8 cellular contexts compared by ENCODE assay signal in genomic region chr12:123062682-123063426, GRCh38.
DNase-seq lines count a peak whose midpoint lies in the region; ATAC-seq and TF ChIP-seq lines count a peak whose summit lies in the region.

No MANE protein-coding gene starts in this region.

- CTCF ChIA-PET in activated CD4-positive, alpha-beta T cell treated with anti-CD3 and anti-CD28 coated beads, Interleukin-2, amount 10 ng/mL, durations not matched to agents 7 days and 5 days (lab: Charles Lee) = interaction anchor here (0.6 to 1.6 kb wide), 3 partner anchors 12 to 175 kb away, joined by 3 to 6 read pairs (median 6); no protein-coding TSS in a partner anchor

- 60% methylated on average over 8 of the region's 8 CpGs for WGBS in hepatocyte (ENCODE audit: low lambda C conversion rate, missing lambda C conversion rate)
- 37 to 40% methylated on average over 5 to 8 of the region's 8 CpGs for WGBS in upper lobe of left lung, 2 donors

- no peak for TF ChIP-seq EP300 in upper lobe of left lung (IDR thresholded peaks at IDR 0.05)

- H3K27ac Mint-ChIP-seq in activated T-helper 17 cell treated with anti-CD3 and anti-CD28 coated beads, Interleukin-2, amount 50 U/mL, for 72 hours = peak overlapping the region; percentile 40
- H3K27ac Mint-ChIP-seq in activated CD4-positive, alpha-beta T cell treated with anti-CD3 and anti-CD28 coated beads, Interleukin-2, amount 10 ng/mL, durations not matched to agents 7 days and 5 days = no peak overlapping the region

- DNase-seq in Right ventricle myocardium inferior (ENCODE audit: missing footprints) (peak; percentile 53), cardiac septum (ENCODE audit: low spot score) (no peak), hepatocyte (ENCODE audit: low spot score) (peak; percentile 74), upper lobe of left lung (peak; percentile 73 to 80), NCI-H345 (lab: John Stamatoyannopoulos, UW) (no peak), iPS-NIHi7 (ENCODE audit: extremely low spot score) (no peak)
- no peak for DNase-seq in activated CD4-positive, alpha-beta T cell treated with anti-CD3 and anti-CD28 coated beads, Interleukin-2, amount 10 ng/mL, durations not matched to agents 7 days and 5 days

- intact Hi-C loops in Right ventricle myocardium inferior (cut with DNase I) (loop anchor here (5.0 kb wide), 2 partner anchors 34 to 84 kb away; no protein-coding TSS in a partner anchor), cardiac septum (cut with DNase I) (no loop called here)

- peak; percentile 56 for ATAC-seq in Right ventricle myocardium inferior
- ATAC-seq in activated T-helper 17 cell treated with anti-CD3 and anti-CD28 coated beads, Interleukin-2, amount 50 U/mL, for 72 hours (replicated peaks) = peak; percentile 49
- ATAC-seq in upper lobe of left lung (ENCODE audit: low FRiP score in 2 of 2) = peak; percentile 48 to 71

- no peak overlapping the region for H2AFZ ChIP-seq in hepatocyte

- H3K9me3 ChIP-seq in hepatocyte (ENCODE audit: low read depth) (no peaks in the 10 kb centered on the region), upper lobe of left lung (no peaks in the 10 kb centered on the region)

- H3K79me2 ChIP-seq in hepatocyte = peaks cover 9% of the 10 kb centered on the region

- H3K9me2 ChIP-seq in hepatocyte (replicated peaks; ENCODE audit: insufficient read depth) = no peaks in the 10 kb centered on the region

- TF ChIP-seq CTCF in hepatocyte (IDR thresholded peaks at IDR 0.05; ENCODE audit: poor library complexity) = no peak
- TF ChIP-seq CTCF in upper lobe of left lung (IDR thresholded peaks at IDR 0.05) = no peak

- H3K36me3 ChIP-seq in hepatocyte (replicated peaks; ENCODE audit: insufficient read depth, low read depth) (no peaks in the 10 kb centered on the region), upper lobe of left lung (no peaks in the 10 kb centered on the region)

- H3K9me3 Mint-ChIP-seq in activated T-helper 17 cell treated with anti-CD3 and anti-CD28 coated beads, Interleukin-2, amount 50 U/mL, for 72 hours = no peaks in the 10 kb centered on the region
- no peaks in the 10 kb centered on the region for H3K9me3 Mint-ChIP-seq in activated CD4-positive, alpha-beta T cell treated with anti-CD3 and anti-CD28 coated beads, Interleukin-2, amount 10 ng/mL, durations not matched to agents 7 days and 5 days

- H3K4me2 ChIP-seq in hepatocyte = peak overlapping the region; percentile 23

- no peaks in the 10 kb centered on the region for H3K4me1 Mint-ChIP-seq in activated T-helper 17 cell treated with anti-CD3 and anti-CD28 coated beads, Interleukin-2, amount 50 U/mL, for 72 hours
- H3K4me1 Mint-ChIP-seq in activated CD4-positive, alpha-beta T cell treated with anti-CD3 and anti-CD28 coated beads, Interleukin-2, amount 10 ng/mL, durations not matched to agents 7 days and 5 days = peaks cover 35% of the 10 kb centered on the region

- H3K36me3 Mint-ChIP-seq in activated T-helper 17 cell treated with anti-CD3 and anti-CD28 coated beads, Interleukin-2, amount 50 U/mL, for 72 hours (ENCODE audit: low read depth) = no peaks in the 10 kb centered on the region
- H3K36me3 Mint-ChIP-seq in activated CD4-positive, alpha-beta T cell treated with anti-CD3 and anti-CD28 coated beads, Interleukin-2, amount 10 ng/mL, durations not matched to agents 7 days and 5 days (ENCODE audit: low read depth) = no peaks in the 10 kb centered on the region

- H3K27me3 Mint-ChIP-seq in activated T-helper 17 cell treated with anti-CD3 and anti-CD28 coated beads, Interleukin-2, amount 50 U/mL, for 72 hours = no peaks in the 10 kb centered on the region
- no peaks in the 10 kb centered on the region for H3K27me3 Mint-ChIP-seq in activated CD4-positive, alpha-beta T cell treated with anti-CD3 and anti-CD28 coated beads, Interleukin-2, amount 10 ng/mL, durations not matched to agents 7 days and 5 days

- H3K4me3 ChIP-seq in hepatocyte = no peak overlapping the region
- H3K4me3 ChIP-seq in upper lobe of left lung = no peak overlapping the region

- H3K4me1 ChIP-seq in hepatocyte (ENCODE audit: insufficient read depth) (peaks cover 17% of the 10 kb centered on the region), upper lobe of left lung (peaks cover 73 to 91% (median 78%) of the 10 kb centered on the region in 4 donors)

- H3K27me3 ChIP-seq in hepatocyte (no peaks in the 10 kb centered on the region), upper lobe of left lung (no peaks in the 10 kb centered on the region)

- H4K20me1 ChIP-seq in hepatocyte (ENCODE audit: insufficient read depth, poor library complexity, severe bottlenecking) = no peaks in the 10 kb centered on the region

- H3K4me3 Mint-ChIP-seq in activated T-helper 17 cell treated with anti-CD3 and anti-CD28 coated beads, Interleukin-2, amount 50 U/mL, for 72 hours = no peak overlapping the region
- H3K4me3 Mint-ChIP-seq in activated CD4-positive, alpha-beta T cell treated with anti-CD3 and anti-CD28 coated beads, Interleukin-2, amount 10 ng/mL, durations not matched to agents 7 days and 5 days = no peak overlapping the region

- H3K27ac ChIP-seq in hepatocyte (peak overlapping the region; percentile 78), upper lobe of left lung (peak overlapping the region; percentile 33 to 73 (median 60))

- POLR2A ChIA-PET in activated CD4-positive, alpha-beta T cell treated with anti-CD3 and anti-CD28 coated beads, Interleukin-2, amount 10 ng/mL, durations not matched to agents 7 days and 5 days (lab: Charles Lee) = no interaction called here

- peak in 1 of 4 donors; percentile 21 for TF ChIP-seq POLR2A in upper lobe of left lung (IDR thresholded peaks at IDR 0.05)

Comparison
In these comparisons a context has a peak if more than half of its experiments do, and no peak if none do; other contexts are left out.
1. DNase-seq: peak in Right ventricle myocardium inferior (single experiment), hepatocyte (single experiment) and upper lobe of left lung (2 of 2); none in cardiac septum (single experiment), NCI-H345 (single experiment), activated CD4-positive, alpha-beta T cell treated with anti-CD3 and anti-CD28 coated beads, Interleukin-2, amount 10 ng/mL, durations not matched to agents 7 days and 5 days (single experiment) and iPS-NIHi7 (single experiment).
2. Peak in every context shown above with its lines, with median percentiles within 50 percentile points of each other: ATAC-seq.